1 cellular context compared by ENCODE assay signal in the genomic region with DNA sequence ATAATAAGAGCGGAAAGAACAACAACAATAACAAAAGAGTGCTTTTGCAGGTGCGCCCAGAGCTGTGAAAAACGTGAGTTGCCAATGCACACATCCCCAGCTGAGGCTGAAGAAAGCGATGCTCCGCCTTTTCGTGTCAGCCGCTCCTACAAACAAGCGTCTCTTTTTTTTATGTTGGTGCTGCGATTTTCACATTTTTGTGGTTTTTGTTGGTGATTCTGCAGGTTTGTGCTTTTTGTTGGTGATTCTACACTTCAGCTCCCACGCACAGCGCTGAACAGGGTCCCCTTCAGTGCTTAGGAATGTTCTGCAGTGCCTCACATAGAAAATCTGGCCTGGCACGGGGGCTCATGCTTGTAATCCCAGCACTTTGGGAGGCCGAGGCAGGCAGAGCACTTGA.
TF ChIP-seq lines count a peak whose summit lies in the region.

No MANE protein-coding gene starts in this region.

TF ChIP-seq in GM23338, 12 proteins besides CTCF, POLR2A, EP300 and RAD21 (continued from another document):
- TF ChIP-seq, protein P1, sequence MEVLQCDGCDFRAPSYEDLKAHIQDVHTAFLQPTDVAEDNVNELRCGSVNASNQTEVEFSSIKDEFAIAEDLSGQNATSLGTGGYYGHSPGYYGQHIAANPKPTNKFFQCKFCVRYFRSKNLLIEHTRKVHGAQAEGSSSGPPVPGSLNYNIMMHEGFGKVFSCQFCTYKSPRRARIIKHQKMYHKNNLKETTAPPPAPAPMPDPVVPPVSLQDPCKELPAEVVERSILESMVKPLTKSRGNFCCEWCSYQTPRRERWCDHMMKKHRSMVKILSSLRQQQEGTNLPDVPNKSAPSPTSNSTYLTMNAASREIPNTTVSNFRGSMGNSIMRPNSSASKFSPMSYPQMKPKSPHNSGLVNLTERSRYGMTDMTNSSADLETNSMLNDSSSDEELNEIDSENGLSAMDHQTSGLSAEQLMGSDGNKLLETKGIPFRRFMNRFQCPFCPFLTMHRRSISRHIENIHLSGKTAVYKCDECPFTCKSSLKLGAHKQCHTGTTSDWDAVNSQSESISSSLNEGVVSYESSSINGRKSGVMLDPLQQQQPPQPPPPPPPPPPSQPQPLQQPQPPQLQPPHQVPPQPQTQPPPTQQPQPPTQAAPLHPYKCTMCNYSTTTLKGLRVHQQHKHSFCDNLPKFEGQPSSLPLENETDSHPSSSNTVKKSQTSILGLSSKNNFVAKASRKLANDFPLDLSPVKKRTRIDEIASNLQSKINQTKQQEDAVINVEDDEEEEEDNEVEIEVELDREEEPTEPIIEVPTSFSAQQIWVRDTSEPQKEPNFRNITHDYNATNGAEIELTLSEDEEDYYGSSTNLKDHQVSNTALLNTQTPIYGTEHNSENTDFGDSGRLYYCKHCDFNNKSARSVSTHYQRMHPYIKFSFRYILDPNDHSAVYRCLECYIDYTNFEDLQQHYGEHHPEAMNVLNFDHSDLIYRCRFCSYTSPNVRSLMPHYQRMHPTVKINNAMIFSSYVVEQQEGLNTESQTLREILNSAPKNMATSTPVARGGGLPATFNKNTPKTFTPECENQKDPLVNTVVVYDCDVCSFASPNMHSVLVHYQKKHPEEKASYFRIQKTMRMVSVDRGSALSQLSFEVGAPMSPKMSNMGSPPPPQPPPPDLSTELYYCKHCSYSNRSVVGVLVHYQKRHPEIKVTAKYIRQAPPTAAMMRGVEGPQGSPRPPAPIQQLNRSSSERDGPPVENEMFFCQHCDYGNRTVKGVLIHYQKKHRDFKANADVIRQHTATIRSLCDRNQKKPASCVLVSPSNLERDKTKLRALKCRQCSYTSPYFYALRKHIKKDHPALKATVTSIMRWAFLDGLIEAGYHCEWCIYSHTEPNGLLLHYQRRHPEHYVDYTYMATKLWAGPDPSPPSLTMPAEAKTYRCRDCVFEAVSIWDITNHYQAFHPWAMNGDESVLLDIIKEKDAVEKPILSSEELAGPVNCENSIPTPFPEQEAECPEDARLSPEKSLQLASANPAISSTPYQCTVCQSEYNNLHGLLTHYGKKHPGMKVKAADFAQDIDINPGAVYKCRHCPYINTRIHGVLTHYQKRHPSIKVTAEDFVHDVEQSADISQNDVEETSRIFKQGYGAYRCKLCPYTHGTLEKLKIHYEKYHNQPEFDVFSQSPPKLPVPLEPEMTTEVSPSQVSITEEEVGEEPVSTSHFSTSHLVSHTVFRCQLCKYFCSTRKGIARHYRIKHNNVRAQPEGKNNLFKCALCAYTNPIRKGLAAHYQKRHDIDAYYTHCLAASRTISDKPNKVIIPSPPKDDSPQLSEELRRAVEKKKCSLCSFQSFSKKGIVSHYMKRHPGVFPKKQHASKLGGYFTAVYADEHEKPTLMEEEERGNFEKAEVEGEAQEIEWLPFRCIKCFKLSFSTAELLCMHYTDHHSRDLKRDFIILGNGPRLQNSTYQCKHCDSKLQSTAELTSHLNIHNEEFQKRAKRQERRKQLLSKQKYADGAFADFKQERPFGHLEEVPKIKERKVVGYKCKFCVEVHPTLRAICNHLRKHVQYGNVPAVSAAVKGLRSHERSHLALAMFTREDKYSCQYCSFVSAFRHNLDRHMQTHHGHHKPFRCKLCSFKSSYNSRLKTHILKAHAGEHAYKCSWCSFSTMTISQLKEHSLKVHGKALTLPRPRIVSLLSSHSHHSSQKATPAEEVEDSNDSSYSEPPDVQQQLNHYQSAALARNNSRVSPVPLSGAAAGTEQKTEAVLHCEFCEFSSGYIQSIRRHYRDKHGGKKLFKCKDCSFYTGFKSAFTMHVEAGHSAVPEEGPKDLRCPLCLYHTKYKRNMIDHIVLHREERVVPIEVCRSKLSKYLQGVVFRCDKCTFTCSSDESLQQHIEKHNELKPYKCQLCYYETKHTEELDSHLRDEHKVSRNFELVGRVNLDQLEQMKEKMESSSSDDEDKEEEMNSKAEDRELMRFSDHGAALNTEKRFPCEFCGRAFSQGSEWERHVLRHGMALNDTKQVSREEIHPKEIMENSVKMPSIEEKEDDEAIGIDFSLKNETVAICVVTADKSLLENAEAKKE (CRISPR knock-in tag; IDR thresholded peaks at IDR 0.05), result no peak
- TF ChIP-seq NANOG (IDR thresholded peaks at IDR 0.05; ENCODE audit: borderline replicate concordance) (no peak), STAT1 (IDR thresholded peaks at IDR 0.05; ENCODE audit: unreplicated experiment) (no peak), JUNB (IDR thresholded peaks at IDR 0.05; ENCODE audit: unreplicated experiment) (no peak), CREB1 (CRISPR knock-in tag; IDR thresholded peaks at IDR 0.05; ENCODE audit: low read depth) (no peak), ZNF331 (CRISPR knock-in tag; IDR thresholded peaks at IDR 0.05; ENCODE audit: low read depth) (no peak), POLR2AphosphoS5 (IDR thresholded peaks at IDR 0.05; ENCODE audit: low read depth) (no peak), EZH2 (IDR thresholded peaks at IDR 0.05; ENCODE audit: low read depth, unreplicated experiment) (no peak), EZH2phosphoT487 (IDR thresholded peaks at IDR 0.05; ENCODE audit: unreplicated experiment) (no peak)
- TF ChIP-seq, protein P2, sequence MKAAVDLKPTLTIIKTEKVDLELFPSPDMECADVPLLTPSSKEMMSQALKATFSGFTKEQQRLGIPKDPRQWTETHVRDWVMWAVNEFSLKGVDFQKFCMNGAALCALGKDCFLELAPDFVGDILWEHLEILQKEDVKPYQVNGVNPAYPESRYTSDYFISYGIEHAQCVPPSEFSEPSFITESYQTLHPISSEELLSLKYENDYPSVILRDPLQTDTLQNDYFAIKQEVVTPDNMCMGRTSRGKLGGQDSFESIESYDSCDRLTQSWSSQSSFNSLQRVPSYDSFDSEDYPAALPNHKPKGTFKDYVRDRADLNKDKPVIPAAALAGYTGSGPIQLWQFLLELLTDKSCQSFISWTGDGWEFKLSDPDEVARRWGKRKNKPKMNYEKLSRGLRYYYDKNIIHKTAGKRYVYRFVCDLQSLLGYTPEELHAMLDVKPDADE (IDR thresholded peaks at IDR 0.05), result no peak
- TF ChIP-seq, protein P3, sequence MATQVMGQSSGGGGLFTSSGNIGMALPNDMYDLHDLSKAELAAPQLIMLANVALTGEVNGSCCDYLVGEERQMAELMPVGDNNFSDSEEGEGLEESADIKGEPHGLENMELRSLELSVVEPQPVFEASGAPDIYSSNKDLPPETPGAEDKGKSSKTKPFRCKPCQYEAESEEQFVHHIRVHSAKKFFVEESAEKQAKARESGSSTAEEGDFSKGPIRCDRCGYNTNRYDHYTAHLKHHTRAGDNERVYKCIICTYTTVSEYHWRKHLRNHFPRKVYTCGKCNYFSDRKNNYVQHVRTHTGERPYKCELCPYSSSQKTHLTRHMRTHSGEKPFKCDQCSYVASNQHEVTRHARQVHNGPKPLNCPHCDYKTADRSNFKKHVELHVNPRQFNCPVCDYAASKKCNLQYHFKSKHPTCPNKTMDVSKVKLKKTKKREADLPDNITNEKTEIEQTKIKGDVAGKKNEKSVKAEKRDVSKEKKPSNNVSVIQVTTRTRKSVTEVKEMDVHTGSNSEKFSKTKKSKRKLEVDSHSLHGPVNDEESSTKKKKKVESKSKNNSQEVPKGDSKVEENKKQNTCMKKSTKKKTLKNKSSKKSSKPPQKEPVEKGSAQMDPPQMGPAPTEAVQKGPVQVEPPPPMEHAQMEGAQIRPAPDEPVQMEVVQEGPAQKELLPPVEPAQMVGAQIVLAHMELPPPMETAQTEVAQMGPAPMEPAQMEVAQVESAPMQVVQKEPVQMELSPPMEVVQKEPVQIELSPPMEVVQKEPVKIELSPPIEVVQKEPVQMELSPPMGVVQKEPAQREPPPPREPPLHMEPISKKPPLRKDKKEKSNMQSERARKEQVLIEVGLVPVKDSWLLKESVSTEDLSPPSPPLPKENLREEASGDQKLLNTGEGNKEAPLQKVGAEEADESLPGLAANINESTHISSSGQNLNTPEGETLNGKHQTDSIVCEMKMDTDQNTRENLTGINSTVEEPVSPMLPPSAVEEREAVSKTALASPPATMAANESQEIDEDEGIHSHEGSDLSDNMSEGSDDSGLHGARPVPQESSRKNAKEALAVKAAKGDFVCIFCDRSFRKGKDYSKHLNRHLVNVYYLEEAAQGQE (IDR thresholded peaks at IDR 0.05; ENCODE audit: unreplicated experiment), result no peak
TF ChIP-seq in GM23338: peak in this region for 0.
